Comparison of ENCODE assay signal across 8 cellular contexts in the genomic region with DNA sequence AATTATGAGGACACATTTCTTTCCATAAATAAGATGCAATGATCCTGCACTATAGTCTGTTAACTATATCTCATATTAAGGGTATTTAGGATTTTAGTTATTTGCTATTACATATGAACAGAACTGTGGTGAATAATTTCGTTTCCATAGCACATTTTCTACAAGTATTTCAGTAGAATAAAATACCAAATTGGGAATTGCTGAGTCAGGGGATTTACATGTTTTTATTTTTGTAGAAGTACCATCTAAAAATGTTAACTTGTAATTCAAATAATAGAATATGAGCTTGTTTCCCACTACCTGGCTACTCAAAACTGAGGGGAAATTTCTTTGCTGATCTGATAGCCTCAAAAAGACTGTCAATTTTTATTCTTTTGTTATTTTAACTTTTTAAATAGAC.
"Had no signal": no experiment of that assay in that cellular context is flagged by ENCODE, and none has a peak within 500 bp of the region (broad histone marks: within the 10 kb centered on the region; RNA-seq: fewer than 3 reads in every experiment).

No MANE protein-coding gene starts in this region.

- H3K4me2 ChIP-seq: GM23338 had no signal

- H3K9me3 ChIP-seq: HAP-1 had no signal

- H3K27ac ChIP-seq: HL-60 had no signal

- H2AFZ ChIP-seq: GM23338 had no signal

- DNase-seq: H7, HFFc6, Kasumi-1, KG1 had no signal

- H3K4me3 ChIP-seq: GM23338, HAP-1 had no signal

- H3K4me1 ChIP-seq: HAP-1 had no signal

- ATAC-seq: GM23338, HCT116 had no signal

- H3K36me3 ChIP-seq: HAP-1 had no signal
